1 cellular context compared by ENCODE assay signal in the genomic region with DNA sequence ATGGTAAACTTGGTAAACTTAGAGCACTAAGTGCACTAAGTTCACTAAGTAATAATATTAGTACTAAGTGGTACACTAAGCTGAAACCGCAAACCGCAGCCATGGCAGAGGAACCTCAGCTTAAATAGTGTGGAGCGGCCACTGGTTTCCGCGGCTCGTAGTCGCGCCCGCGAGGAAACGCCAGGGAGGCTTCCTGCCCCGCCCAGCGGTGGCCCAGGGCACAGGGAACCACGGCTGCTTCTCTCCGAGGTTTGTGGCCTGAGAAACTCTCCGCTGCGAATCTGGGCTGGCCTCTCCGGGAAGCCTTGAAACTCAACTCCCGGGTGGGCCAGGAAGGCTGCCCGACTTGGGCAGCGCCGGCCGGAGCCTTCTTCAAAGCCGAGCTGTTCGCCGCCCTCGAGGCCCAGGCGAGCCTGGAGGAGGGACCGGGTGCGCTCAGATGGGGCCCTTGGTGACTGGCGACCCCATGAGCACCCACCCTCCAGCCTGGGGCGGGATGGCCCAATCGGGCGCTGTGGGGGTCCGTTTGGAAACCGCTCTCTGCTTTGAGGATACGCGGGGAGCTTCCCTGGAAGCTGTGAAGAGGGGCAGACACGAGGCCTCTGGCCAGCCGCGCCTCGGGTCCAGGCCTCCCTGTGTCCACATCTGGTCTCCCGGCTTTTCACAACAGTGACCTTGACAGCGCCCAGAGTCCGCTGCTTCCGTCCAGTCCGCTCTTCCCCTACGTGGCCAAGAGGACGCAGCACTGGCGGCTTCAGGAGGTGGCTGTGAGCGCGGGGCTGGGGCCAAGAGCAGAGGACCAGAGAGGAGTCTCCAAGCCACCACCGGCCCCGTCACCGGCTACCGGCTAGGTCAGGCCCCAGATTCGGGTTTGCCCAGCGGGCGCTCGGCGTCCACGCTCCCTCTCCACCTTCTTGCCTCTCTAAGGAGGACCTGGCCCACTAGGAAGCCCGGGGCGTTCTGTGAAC.
TF ChIP-seq lines count a peak whose summit lies in the region.

No MANE protein-coding gene starts in this region.

TF ChIP-seq in HepG2, 621 proteins besides CTCF, POLR2A, EP300 and RAD21 (continued from another document and continues in another):
- TF ChIP-seq, protein P1, sequence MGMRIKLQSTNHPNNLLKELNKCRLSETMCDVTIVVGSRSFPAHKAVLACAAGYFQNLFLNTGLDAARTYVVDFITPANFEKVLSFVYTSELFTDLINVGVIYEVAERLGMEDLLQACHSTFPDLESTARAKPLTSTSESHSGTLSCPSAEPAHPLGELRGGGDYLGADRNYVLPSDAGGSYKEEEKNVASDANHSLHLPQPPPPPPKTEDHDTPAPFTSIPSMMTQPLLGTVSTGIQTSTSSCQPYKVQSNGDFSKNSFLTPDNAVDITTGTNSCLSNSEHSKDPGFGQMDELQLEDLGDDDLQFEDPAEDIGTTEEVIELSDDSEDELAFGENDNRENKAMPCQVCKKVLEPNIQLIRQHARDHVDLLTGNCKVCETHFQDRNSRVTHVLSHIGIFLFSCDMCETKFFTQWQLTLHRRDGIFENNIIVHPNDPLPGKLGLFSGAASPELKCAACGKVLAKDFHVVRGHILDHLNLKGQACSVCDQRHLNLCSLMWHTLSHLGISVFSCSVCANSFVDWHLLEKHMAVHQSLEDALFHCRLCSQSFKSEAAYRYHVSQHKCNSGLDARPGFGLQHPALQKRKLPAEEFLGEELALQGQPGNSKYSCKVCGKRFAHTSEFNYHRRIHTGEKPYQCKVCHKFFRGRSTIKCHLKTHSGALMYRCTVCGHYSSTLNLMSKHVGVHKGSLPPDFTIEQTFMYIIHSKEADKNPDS (CRISPR knock-in tag; IDR thresholded peaks at IDR 0.05): no peak
- TF ChIP-seq IRX3 (CRISPR knock-in tag; IDR thresholded peaks at IDR 0.05; ENCODE audit: borderline replicate concordance, low read depth) (no peak), ZNF691 (CRISPR knock-in tag; IDR thresholded peaks at IDR 0.05; ENCODE audit: borderline replicate concordance, low read depth) (no peak), JDP2 (CRISPR knock-in tag; IDR thresholded peaks at IDR 0.05; ENCODE audit: borderline replicate concordance) (no peak), ZNF326 (CRISPR knock-in tag; IDR thresholded peaks at IDR 0.05; ENCODE audit: borderline replicate concordance) (no peak), CCDC6 (CRISPR knock-in tag; IDR thresholded peaks at IDR 0.05) (no peak), SP1 (IDR thresholded peaks at IDR 0.05) (no peak), SP1 (CRISPR knock-in tag; IDR thresholded peaks at IDR 0.05) (no peak), NCOR1 (IDR thresholded peaks at IDR 0.05; ENCODE audit: borderline replicate concordance, low read length) (no peak), POGK (CRISPR knock-in tag; conservative IDR thresholded peaks at IDR 0.05) (no peak), CREBL2 (CRISPR knock-in tag; IDR thresholded peaks at IDR 0.05; ENCODE audit: borderline replicate concordance) (no peak), ZBED4 (CRISPR knock-in tag; IDR thresholded peaks at IDR 0.05; ENCODE audit: borderline replicate concordance) (no peak), NCOA5 (CRISPR knock-in tag; IDR thresholded peaks at IDR 0.05) (no peak), ZNF639 (CRISPR knock-in tag; conservative IDR thresholded peaks at IDR 0.05) (no peak), KMT2A (CRISPR knock-in tag; IDR thresholded peaks at IDR 0.05) (no peak), ZNF609 (CRISPR knock-in tag; IDR thresholded peaks at IDR 0.05; ENCODE audit: borderline replicate concordance) (no peak), ZBTB1 (CRISPR knock-in tag; IDR thresholded peaks at IDR 0.05; ENCODE audit: borderline replicate concordance) (no peak), ZSCAN31 (CRISPR knock-in tag; IDR thresholded peaks at IDR 0.05; ENCODE audit: low read depth) (no peak), ZNF598 (CRISPR knock-in tag; IDR thresholded peaks at IDR 0.05; ENCODE audit: borderline replicate concordance) (peak; percentile 22; the same call in 1 of the 2 replicates), EEA1 (CRISPR knock-in tag; IDR thresholded peaks at IDR 0.05; ENCODE audit: borderline replicate concordance) (0 out of 2 replicates have a peak, but pooled peaks have one; percentile 62), STAG1 (CRISPR knock-in tag; IDR thresholded peaks at IDR 0.05) (no peak), IKZF5 (CRISPR knock-in tag; IDR thresholded peaks at IDR 0.05) (no peak), SALL1 (CRISPR knock-in tag; IDR thresholded peaks at IDR 0.05) (peak; percentile 54; the same call in 1 of the 2 replicates)
- TF ChIP-seq, protein P2, sequence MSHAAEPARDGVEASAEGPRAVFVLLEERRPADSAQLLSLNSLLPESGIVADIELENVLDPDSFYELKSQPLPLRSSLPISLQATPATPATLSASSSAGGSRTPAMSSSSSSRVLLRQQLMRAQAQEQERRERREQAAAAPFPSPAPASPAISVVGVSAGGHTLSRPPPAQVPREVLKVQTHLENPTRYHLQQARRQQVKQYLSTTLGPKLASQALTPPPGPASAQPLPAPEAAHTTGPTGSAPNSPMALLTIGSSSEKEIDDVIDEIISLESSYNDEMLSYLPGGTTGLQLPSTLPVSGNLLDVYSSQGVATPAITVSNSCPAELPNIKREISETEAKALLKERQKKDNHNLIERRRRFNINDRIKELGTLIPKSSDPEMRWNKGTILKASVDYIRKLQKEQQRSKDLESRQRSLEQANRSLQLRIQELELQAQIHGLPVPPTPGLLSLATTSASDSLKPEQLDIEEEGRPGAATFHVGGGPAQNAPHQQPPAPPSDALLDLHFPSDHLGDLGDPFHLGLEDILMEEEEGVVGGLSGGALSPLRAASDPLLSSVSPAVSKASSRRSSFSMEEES (CRISPR knock-in tag; IDR thresholded peaks at IDR 0.05): no peak
- TF ChIP-seq, protein P3, sequence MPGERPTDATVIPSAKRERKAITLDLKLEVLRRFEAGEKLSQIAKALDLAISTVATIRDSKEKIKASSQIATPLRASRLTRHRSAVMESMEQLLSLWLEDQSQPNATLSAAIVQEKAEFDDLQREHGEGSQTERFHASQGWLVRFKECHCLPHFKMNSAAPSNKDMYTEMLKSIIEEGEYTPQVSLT (CRISPR knock-in tag; IDR thresholded peaks at IDR 0.05; ENCODE audit: borderline replicate concordance, low read depth): no peak
- TF ChIP-seq, protein P4, sequence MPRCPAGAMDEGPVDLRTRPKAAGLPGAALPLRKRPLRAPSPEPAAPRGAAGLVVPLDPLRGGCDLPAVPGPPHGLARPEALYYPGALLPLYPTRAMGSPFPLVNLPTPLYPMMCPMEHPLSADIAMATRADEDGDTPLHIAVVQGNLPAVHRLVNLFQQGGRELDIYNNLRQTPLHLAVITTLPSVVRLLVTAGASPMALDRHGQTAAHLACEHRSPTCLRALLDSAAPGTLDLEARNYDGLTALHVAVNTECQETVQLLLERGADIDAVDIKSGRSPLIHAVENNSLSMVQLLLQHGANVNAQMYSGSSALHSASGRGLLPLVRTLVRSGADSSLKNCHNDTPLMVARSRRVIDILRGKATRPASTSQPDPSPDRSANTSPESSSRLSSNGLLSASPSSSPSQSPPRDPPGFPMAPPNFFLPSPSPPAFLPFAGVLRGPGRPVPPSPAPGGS (CRISPR knock-in tag; IDR thresholded peaks at IDR 0.05): no peak
- TF ChIP-seq, protein P5, sequence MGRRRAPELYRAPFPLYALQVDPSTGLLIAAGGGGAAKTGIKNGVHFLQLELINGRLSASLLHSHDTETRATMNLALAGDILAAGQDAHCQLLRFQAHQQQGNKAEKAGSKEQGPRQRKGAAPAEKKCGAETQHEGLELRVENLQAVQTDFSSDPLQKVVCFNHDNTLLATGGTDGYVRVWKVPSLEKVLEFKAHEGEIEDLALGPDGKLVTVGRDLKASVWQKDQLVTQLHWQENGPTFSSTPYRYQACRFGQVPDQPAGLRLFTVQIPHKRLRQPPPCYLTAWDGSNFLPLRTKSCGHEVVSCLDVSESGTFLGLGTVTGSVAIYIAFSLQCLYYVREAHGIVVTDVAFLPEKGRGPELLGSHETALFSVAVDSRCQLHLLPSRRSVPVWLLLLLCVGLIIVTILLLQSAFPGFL (CRISPR knock-in tag; IDR thresholded peaks at IDR 0.05): no peak
